Comparison of ENCODE assay signal across 8 cellular contexts in the genomic region with DNA sequence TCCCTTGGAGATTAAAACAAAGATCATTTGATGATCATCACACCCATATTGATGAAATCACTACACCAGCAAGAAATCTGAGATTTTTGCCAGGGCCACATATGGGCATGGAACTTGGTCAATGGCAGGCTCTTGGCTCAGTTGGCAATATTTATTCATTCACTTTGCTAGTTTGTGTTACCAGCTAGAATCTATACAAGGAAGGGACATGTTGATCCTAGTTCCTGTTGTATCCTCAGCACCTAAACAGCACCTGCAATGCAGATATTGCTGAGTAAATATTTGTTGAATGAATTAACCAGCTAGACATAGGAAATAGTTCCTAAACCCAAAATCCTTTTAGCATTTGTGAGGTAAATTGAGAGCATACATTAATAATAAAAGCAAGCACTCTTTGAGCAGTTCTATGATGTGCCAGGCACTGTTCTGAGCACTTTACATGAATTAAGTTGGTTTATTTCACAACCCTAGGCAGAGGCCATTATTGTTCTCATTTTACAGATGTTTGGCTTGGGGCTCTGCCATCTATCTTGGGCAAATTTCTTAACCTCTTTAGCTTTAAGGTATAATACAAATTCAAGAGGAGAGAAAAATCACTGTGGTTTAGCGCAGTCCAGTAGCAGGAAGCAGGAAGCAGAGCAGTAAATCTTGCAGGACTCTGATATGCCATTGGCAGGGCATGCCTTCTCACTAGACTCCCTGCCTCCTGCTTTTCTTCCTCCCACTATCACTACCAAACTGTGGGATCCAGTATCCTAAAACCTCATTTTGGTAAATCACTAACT. TPM values are rescaled to one million over a fixed set of nuclear protein-coding genes. Genes with fewer than 3 reads are reported as not detected.
DNase-seq lines count a peak whose midpoint lies in the region; ATAC-seq and TF ChIP-seq lines count a peak whose summit lies in the region.

No MANE protein-coding gene starts in this region.

- H3K9me3 Mint-ChIP-seq in stimulated activated naive CD8-positive, alpha-beta T cell treated with anti-CD3 and anti-CD28 coated beads, Interleukin-15, Interleukin-2, amounts not matched to agents 100 ng/mL and 50 ng/mL, for 24 hours = peaks cover 4% of the 10 kb centered on the region
- H3K9me3 Mint-ChIP-seq in activated naive CD8-positive, alpha-beta T cell treated with anti-CD3 and anti-CD28 coated beads for 36 hours = no peaks in the 10 kb centered on the region

- peaks cover 18% of the 10 kb centered on the region for H3K36me3 Mint-ChIP-seq in stimulated activated naive CD8-positive, alpha-beta T cell treated with anti-CD3 and anti-CD28 coated beads, Interleukin-15, Interleukin-2, amounts not matched to agents 100 ng/mL and 50 ng/mL, for 24 hours (ENCODE audit: low read depth)
- peaks cover 4% of the 10 kb centered on the region for H3K36me3 Mint-ChIP-seq in activated naive CD8-positive, alpha-beta T cell treated with anti-CD3 and anti-CD28 coated beads for 36 hours

- DNase-seq in stimulated activated naive CD8-positive, alpha-beta T cell treated with anti-CD3 and anti-CD28 coated beads, Interleukin-15, Interleukin-2, amounts not matched to agents 100 U/mL and 50 U/mL, for 24 hours = no peak
- no peak for DNase-seq in activated naive CD8-positive, alpha-beta T cell treated with anti-CD3 and anti-CD28 coated beads for 36 hours
- DNase-seq in left kidney (ENCODE audit: low read depth, low spot score) (peak; percentile 18), HEK293T (ENCODE audit: extremely low spot score) (no peak), NK-92 (lab: John Stamatoyannopoulos, UW; ENCODE audit: unreplicated experiment) (no peak)
- no peak for DNase-seq in stimulated activated CD4-positive, alpha-beta T cell treated with anti-CD3 and anti-CD28 coated beads, Interleukin-2, amount 100 ng/mL, for 24 hours

- peak overlapping the region; percentile 88 for H3K4me3 Mint-ChIP-seq in stimulated activated naive CD8-positive, alpha-beta T cell treated with anti-CD3 and anti-CD28 coated beads, Interleukin-15, Interleukin-2, amounts not matched to agents 100 ng/mL and 50 ng/mL, for 24 hours
- H3K4me3 Mint-ChIP-seq in activated naive CD8-positive, alpha-beta T cell treated with anti-CD3 and anti-CD28 coated beads for 36 hours = peak overlapping the region; percentile 91

- CTCF ChIA-PET in HEK293T (lab: Yijun Ruan, JAX) = no interaction called here

- ATAC-seq in stimulated activated naive CD8-positive, alpha-beta T cell treated with anti-CD3 and anti-CD28 coated beads, Interleukin-15, Interleukin-2, amounts not matched to agents 100 U/mL and 50 U/mL, for 24 hours = no peak
- no peak for ATAC-seq in GM21381 (IDR thresholded peaks at IDR 0.05; ENCODE audit: unreplicated experiment)

- peak overlapping the region; percentile 89 for H3K27ac Mint-ChIP-seq in stimulated activated naive CD8-positive, alpha-beta T cell treated with anti-CD3 and anti-CD28 coated beads, Interleukin-15, Interleukin-2, amounts not matched to agents 100 ng/mL and 50 ng/mL, for 24 hours
- H3K27ac Mint-ChIP-seq in activated naive CD8-positive, alpha-beta T cell treated with anti-CD3 and anti-CD28 coated beads for 36 hours = no peak overlapping the region

- H3K4me1 Mint-ChIP-seq in stimulated activated naive CD8-positive, alpha-beta T cell treated with anti-CD3 and anti-CD28 coated beads, Interleukin-15, Interleukin-2, amounts not matched to agents 100 ng/mL and 50 ng/mL, for 24 hours (ENCODE audit: low read depth) = peaks cover 47% of the 10 kb centered on the region
- H3K4me1 Mint-ChIP-seq in activated naive CD8-positive, alpha-beta T cell treated with anti-CD3 and anti-CD28 coated beads for 36 hours = peaks cover 49% of the 10 kb centered on the region

- POLR2A ChIA-PET in HEK293T (lab: Yijun Ruan, JAX) = interaction anchor here (1.2 to 2.3 kb wide), 2 partner anchors 8 to 431 kb away, joined by 3 to 8 read pairs; no protein-coding TSS in a partner anchor

- H3K27me3 Mint-ChIP-seq in stimulated activated naive CD8-positive, alpha-beta T cell treated with anti-CD3 and anti-CD28 coated beads, Interleukin-15, Interleukin-2, amounts not matched to agents 100 ng/mL and 50 ng/mL, for 24 hours = no peaks in the 10 kb centered on the region
- no peaks in the 10 kb centered on the region for H3K27me3 Mint-ChIP-seq in activated naive CD8-positive, alpha-beta T cell treated with anti-CD3 and anti-CD28 coated beads for 36 hours

TF ChIP-seq in HEK293T, 16 proteins besides CTCF, POLR2A, EP300 and RAD21:
- TF ChIP-seq SP1 (IDR thresholded peaks at IDR 0.05) = no peak
- TF ChIP-seq ARNT (IDR thresholded peaks at IDR 0.05) = no peak
- no peak for TF ChIP-seq HDGF (IDR thresholded peaks at IDR 0.05; ENCODE audit: borderline replicate concordance)
- no peak for TF ChIP-seq FOXA1 (IDR thresholded peaks at IDR 0.05)
- TF ChIP-seq LEF1 (IDR thresholded peaks at IDR 0.05; ENCODE audit: borderline replicate concordance) = no peak
- TF ChIP-seq CTBP1 (IDR thresholded peaks at IDR 0.05; ENCODE audit: borderline replicate concordance) = no peak
- TF ChIP-seq, protein P1, sequence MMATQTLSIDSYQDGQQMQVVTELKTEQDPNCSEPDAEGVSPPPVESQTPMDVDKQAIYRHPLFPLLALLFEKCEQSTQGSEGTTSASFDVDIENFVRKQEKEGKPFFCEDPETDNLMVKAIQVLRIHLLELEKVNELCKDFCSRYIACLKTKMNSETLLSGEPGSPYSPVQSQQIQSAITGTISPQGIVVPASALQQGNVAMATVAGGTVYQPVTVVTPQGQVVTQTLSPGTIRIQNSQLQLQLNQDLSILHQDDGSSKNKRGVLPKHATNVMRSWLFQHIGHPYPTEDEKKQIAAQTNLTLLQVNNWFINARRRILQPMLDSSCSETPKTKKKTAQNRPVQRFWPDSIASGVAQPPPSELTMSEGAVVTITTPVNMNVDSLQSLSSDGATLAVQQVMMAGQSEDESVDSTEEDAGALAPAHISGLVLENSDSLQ (IDR thresholded peaks at IDR 0.05) = no peak
- TF ChIP-seq ELF4 (IDR thresholded peaks at IDR 0.05) = no peak
- no peak for TF ChIP-seq SUZ12 (IDR thresholded peaks at IDR 0.05)

RNA-seq across cellular contexts. Expression of a gene that starts 1.6 kb away (rescaled TPM):
- 10 to 100 TPM; 11.1 to 12.0 TPM for total RNA-seq in activated naive CD8-positive, alpha-beta T cell treated with anti-CD3 and anti-CD28 coated beads for 36 hours

RNA-seq across cellular contexts. Expression of a gene that starts 12.6 kb away (rescaled TPM):
- not detected for total RNA-seq in activated naive CD8-positive, alpha-beta T cell treated with anti-CD3 and anti-CD28 coated beads for 36 hours

RNA-seq across cellular contexts. Expression of a gene that starts 24.9 kb away (rescaled TPM):
- total RNA-seq in activated naive CD8-positive, alpha-beta T cell treated with anti-CD3 and anti-CD28 coated beads for 36 hours = not detected

RNA-seq across cellular contexts. Expression of a gene that starts 30.9 kb away (rescaled TPM):
- total RNA-seq in activated naive CD8-positive, alpha-beta T cell treated with anti-CD3 and anti-CD28 coated beads for 36 hours = not detected

RNA-seq across cellular contexts. Expression of a gene that starts 37.4 kb away (rescaled TPM):
- not detected for total RNA-seq in activated naive CD8-positive, alpha-beta T cell treated with anti-CD3 and anti-CD28 coated beads for 36 hours
